ENCODE assay signal across 1 cellular context in the genomic region with DNA sequence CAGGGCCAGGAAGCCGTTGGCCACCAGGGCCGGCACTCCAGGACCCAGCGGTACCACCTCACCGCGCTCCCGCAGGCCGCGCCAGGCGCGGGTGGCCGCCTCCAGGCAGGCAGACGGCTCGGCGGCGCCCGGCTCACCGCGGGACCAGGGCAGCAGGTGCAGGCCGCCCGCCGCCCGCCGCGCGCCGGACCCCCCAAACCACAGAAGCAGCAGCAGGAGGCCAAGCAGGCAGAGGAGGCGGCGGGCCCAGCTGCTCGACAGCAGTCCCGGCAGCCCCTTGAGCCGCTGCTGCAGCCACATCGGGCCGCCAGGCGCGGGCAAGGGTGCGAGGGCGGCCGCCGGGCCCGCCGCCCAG.
TF ChIP-seq lines count a peak whose summit lies in the region.

No MANE protein-coding gene starts in this region.

TF ChIP-seq in H1, 55 proteins besides CTCF, POLR2A, EP300 and RAD21:
- TF ChIP-seq, protein P1, sequence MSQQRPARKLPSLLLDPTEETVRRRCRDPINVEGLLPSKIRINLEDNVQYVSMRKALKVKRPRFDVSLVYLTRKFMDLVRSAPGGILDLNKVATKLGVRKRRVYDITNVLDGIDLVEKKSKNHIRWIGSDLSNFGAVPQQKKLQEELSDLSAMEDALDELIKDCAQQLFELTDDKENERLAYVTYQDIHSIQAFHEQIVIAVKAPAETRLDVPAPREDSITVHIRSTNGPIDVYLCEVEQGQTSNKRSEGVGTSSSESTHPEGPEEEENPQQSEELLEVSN (IDR thresholded peaks at IDR 0.05), result no peak
TF ChIP-seq in H1: peak in this region for 0.
